Comparison of ENCODE assay signal across 21 cellular contexts in the genomic region with DNA sequence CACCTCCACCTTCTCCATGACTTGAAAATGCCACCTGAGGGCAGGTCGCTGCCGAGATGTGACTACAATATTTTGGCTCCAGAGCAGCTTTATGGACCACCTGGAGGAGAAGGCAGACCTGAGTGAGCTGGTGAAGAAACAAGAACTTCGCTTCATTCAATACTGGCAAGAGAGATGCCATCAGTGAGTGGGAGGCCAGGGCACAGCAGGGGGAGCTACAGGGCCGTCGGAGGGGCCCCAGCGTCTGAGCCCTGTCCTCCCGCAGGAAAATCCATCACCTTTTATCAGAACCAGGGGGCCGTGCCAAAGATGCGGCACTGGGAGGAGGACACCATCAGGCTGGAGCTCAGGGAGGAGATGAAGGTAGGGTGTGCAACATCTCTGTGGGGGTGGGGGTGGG. TPM values are rescaled to one million over a fixed set of nuclear protein-coding genes. Genes with fewer than 3 reads are reported as not detected.
"Had no signal": no experiment of that assay in that cellular context is flagged by ENCODE, and none has a peak within 500 bp of the region (broad histone marks: within the 10 kb centered on the region; RNA-seq: fewer than 3 reads in every experiment).

No MANE protein-coding gene starts in this region.

RNA-seq across cellular contexts. Expression of gene GOLGA8S, which starts 9.7 kb away (rescaled TPM):
- total RNA-seq: skeletal muscle tissue, smooth muscle cell had no signal
- polyA plus RNA-seq: smooth muscle cell had no signal

RNA-seq across cellular contexts. Expression of gene GOLGA6L26, which starts 30.3 kb away (rescaled TPM):
- total RNA-seq: kidney, left colon, left lung, lower leg skin, lung, mesothelial cell of epicardium, mononuclear cell, natural killer cell, omental fat pad, ovary, progenitor cell of endocrine pancreas, pulmonary artery endothelial cell, renal cortical epithelial cell, right atrium auricular region, right lobe of liver, skeletal muscle tissue, smooth muscle cell, temporal lobe, thyroid gland, upper lobe of right lung had no signal
- polyA plus RNA-seq: immature natural killer cell, lung, ovary, smooth muscle cell had no signal
